ENCODE assay signal across 8 cellular contexts in genomic region chr10:125822878-125823662, GRCh38. TPM values are rescaled to one million over a fixed set of nuclear protein-coding genes. Genes with fewer than 3 reads are reported as not detected.
DNase-seq lines count a peak whose midpoint lies in the region; ATAC-seq and TF ChIP-seq lines count a peak whose summit lies in the region.

TSS of gene BCCIP (plus strand) at chr10:125823546. CDS start at chr10:125823558, 12 bp downstream.
TSS of gene UROS (minus strand) at chr10:125823258. CDS start at chr10:125816499, 6,759 bp downstream.

- peaks cover 17 to 24% (median 17%) of the 10 kb centered on the region in 3 donors for H3K4me1 Mint-ChIP-seq in IgD-negative memory B cell

- H3K4me3 ChIP-seq in epithelial cell of proximal tubule (ENCODE audit: low read depth, low read length) = peak within 1 kb of the TSS; percentile 98

- no peaks in the 10 kb centered on the region for H3K27me3 Mint-ChIP-seq in IgD-negative memory B cell

- peak; percentile 72 for DNase-seq in DMS 273 treated with DMSO at 0.1 percent for 48 hours (lab: John Stamatoyannopoulos, UW)
- DNase-seq in OCI-M1 (lab: John Stamatoyannopoulos, UW) = peak; percentile 98
- peak; percentile 84 for DNase-seq in activated T-cell treated with anti-CD3 and anti-CD28 coated beads for 24 hours (ENCODE audit: low read depth)
- peak; percentile 55 for DNase-seq in epithelial cell of proximal tubule (ENCODE audit: low read depth)
- DNase-seq in mucosa of gallbladder (ENCODE audit: low spot score) = peak; percentile 93
- DNase-seq in stimulated activated CD8-positive, alpha-beta memory T cell treated with anti-CD3 and anti-CD28 coated beads, Interleukin-4, amount 100 ng/mL, for 24 hours (ENCODE audit: low read depth) = peak; percentile 85

- no peak for TF ChIP-seq CTCF in epithelial cell of proximal tubule (conservative IDR thresholded peaks at IDR 0.05; ENCODE audit: low read depth, low read length)

- H3K36me3 Mint-ChIP-seq in IgD-negative memory B cell = no peaks in the 10 kb centered on the region

- H3K27ac Mint-ChIP-seq in IgD-negative memory B cell = peak within 1 kb of the TSS; percentile 72 to 86 (median 73)

- no peaks in the 10 kb centered on the region for H3K9me3 Mint-ChIP-seq in IgD-negative memory B cell

- peak within 1 kb of the TSS in 3 of 4 donors; percentile 79 to 85 (median 84) for H3K4me3 Mint-ChIP-seq in IgD-negative memory B cell

- ATAC-seq in GM21576 (IDR thresholded peaks at IDR 0.05; ENCODE audit: unreplicated experiment) = peak; percentile 73

RNA-seq across cellular contexts. Expression of gene BCCIP, which starts in this region (rescaled TPM):
- 70.0 TPM for polyA plus RNA-seq in IgD-negative memory B cell
- total RNA-seq in epithelial cell of proximal tubule = 57.2 and 75.5 TPM in 2 replicates
- 40.7 TPM for total RNA-seq in mucosa of gallbladder

RNA-seq across cellular contexts. Expression of gene UROS, which starts in this region (rescaled TPM):
- polyA plus RNA-seq in IgD-negative memory B cell = 55.1 TPM
- total RNA-seq in epithelial cell of proximal tubule (56.8 and 56.9 TPM in 2 replicates), mucosa of gallbladder (36.1 TPM)

Comparison
In these comparisons a context has a peak if more than half of its experiments do, and no peak if none do; other contexts are left out.
1. Peak in every context shown above with its lines: DNase-seq, ATAC-seq and H3K4me3 ChIP-seq.